Comparison of ENCODE assay signal across 16 cellular contexts in genomic region chr7:24730018-24730369, GRCh38. TPM values are rescaled to one million over a fixed set of nuclear protein-coding genes. Genes with fewer than 3 reads are reported as not detected.
DNase-seq lines count a peak whose midpoint lies in the region; ATAC-seq, FAIRE-seq and TF ChIP-seq lines count a peak whose summit lies in the region.
"Had no signal": no experiment of that assay in that cellular context is flagged by ENCODE, and none has a peak within 500 bp of the region (broad histone marks: within the 10 kb centered on the region; RNA-seq: fewer than 3 reads in every experiment).

No MANE protein-coding gene starts in this region.

- H3K36me3 Mint-ChIP-seq in CD4-positive, alpha-beta T cell (ENCODE audit: low read depth) = no peaks in the 10 kb centered on the region

- H3K79me1 ChIP-seq in H1 (ENCODE audit: low read depth, low read length) = no peaks in the 10 kb centered on the region

- H3K4me1 ChIP-seq in mammary epithelial cell (ENCODE audit: insufficient read depth, low read length) (peaks cover 21% of the 10 kb centered on the region), breast epithelium (no peaks in the 10 kb centered on the region), H1 (replicated peaks in 1 of 4; ENCODE audit: control insufficient read depth in 3 of 4, insufficient read depth in 4 of 4, low read length in 3 of 4) (peaks cover 1 to 10% (median 6%) of the 10 kb centered on the region in 4 experiments; a peak in 6 of 7 replicates), psoas muscle (peaks cover 17% of the 10 kb centered on the region), sigmoid colon (peaks cover 0 to 22% (median 8%) of the 10 kb centered on the region in 4 donors)

- no peak overlapping the region for H3K27ac ChIP-seq in mammary epithelial cell (ENCODE audit: insufficient read depth, low read depth, low read length)
- no peak overlapping the region for H3K27ac ChIP-seq in breast epithelium
- no peak overlapping the region for H3K27ac ChIP-seq in H1 (ENCODE audit: low read depth, low read length)
- no peak overlapping the region for H3K27ac ChIP-seq in psoas muscle
- H3K27ac ChIP-seq in sigmoid colon = no peak overlapping the region
- H3K27ac ChIP-seq in CD4-positive, alpha-beta T cell (ENCODE audit: low read depth, low read length) = no peak overlapping the region
- H3K27ac ChIP-seq: HL-60 had no signal

- no peaks in the 10 kb centered on the region for H3K23me2 ChIP-seq in H1 (ENCODE audit: low read depth, low read length)

- H3K56ac ChIP-seq in H1 (replicated peaks; ENCODE audit: insufficient read length, low read depth, low read length) = no peak overlapping the region

- no peaks in the 10 kb centered on the region for H4K20me1 ChIP-seq in mammary epithelial cell (ENCODE audit: insufficient read depth, low read length)
- no peaks in the 10 kb centered on the region for H4K20me1 ChIP-seq in H1 (replicated peaks in 1 of 2; ENCODE audit: control insufficient read depth in 1 of 2, insufficient read depth in 2 of 2, low read length in 2 of 2)

- H2BK15ac ChIP-seq in H1 (ENCODE audit: low read length) = no peak overlapping the region

- TF ChIP-seq POLR2A in breast epithelium (IDR thresholded peaks at IDR 0.05) (no peak), H1 (IDR thresholded peaks at IDR 0.05; ENCODE audit: control extremely low read depth in 1 of 2, low read depth in 2 of 2, low read length in 2 of 2) (no peak), sigmoid colon (IDR thresholded peaks at IDR 0.05) (no peak)

- POLR2A ChIA-PET in H1 (lab: Charles Lee; ENCODE audit: partially characterized antibody) = no interaction called here
- POLR2A ChIA-PET in CD4-positive, alpha-beta T cell (lab: Charles Lee) = no interaction called here

- H3K4ac ChIP-seq in H1 (replicated peaks; ENCODE audit: insufficient read length, low read depth, low read length) = no peak overlapping the region

- H3K27me3 Mint-ChIP-seq in CD4-positive, alpha-beta T cell = peaks cover 5% of the 10 kb centered on the region

- H3K36me3 ChIP-seq in mammary epithelial cell (ENCODE audit: insufficient read depth, low read length) (peaks cover 2% of the 10 kb centered on the region), breast epithelium (no peaks in the 10 kb centered on the region), H1 (ENCODE audit: control insufficient read depth in 2 of 4, insufficient read depth in 4 of 4, low read length in 3 of 4) (no peaks in the 10 kb centered on the region; a peak in 1 of 8 replicates), psoas muscle (ENCODE audit: insufficient read depth in 1 of 2, low read depth in 1 of 2) (no peaks in the 10 kb centered on the region), sigmoid colon (no peaks in the 10 kb centered on the region)

- no peak overlapping the region for H3K4me3 ChIP-seq in mammary epithelial cell (replicated peaks in 1 of 3; ENCODE audit: insufficient read depth in 1 of 3, low read depth in 2 of 3, low read length in 3 of 3)
- no peak overlapping the region for H3K4me3 ChIP-seq in breast epithelium
- H3K4me3 ChIP-seq in H1 (ENCODE audit: extremely low read depth in 1 of 4, insufficient read depth in 2 of 4, low read depth in 3 of 4, low read length in 4 of 4) = no peak overlapping the region
- H3K4me3 ChIP-seq in psoas muscle = no peak overlapping the region
- H3K4me3 ChIP-seq in sigmoid colon = no peak overlapping the region
- H3K4me3 ChIP-seq: K562 had no signal

- no peak overlapping the region for H3K23ac ChIP-seq in H1 (ENCODE audit: insufficient read length)

- H2BK5ac ChIP-seq in H1 (ENCODE audit: low read depth, low read length) = no peak overlapping the region

- in situ Hi-C loops in mammary epithelial cell (cut with MboI; ENCODE audit: low sequenced_read_pairs in 2 of 2) = no loop called here

- H3K4me3 Mint-ChIP-seq in CD4-positive, alpha-beta T cell = no peak overlapping the region
- H3K4me3 Mint-ChIP-seq: B cell; CD4-positive, alpha-beta memory T cell; HFFc6 had no signal

- H2AK5ac ChIP-seq in H1 (ENCODE audit: low read depth, low read length) = 0 out of 2 replicates have a peak overlapping the region, but pooled peaks have one; percentile 3

- no peak for TF ChIP-seq RAD21 in H1 (IDR thresholded peaks at IDR 0.05 in 1 of 2, conservative IDR thresholded peaks at IDR 0.05 in 1 of 2; ENCODE audit: low read depth in 2 of 2, low read length in 2 of 2)

- no peak overlapping the region for H4K5ac ChIP-seq in H1 (ENCODE audit: insufficient read length, low read depth, low read length)

- no peak overlapping the region for H3K18ac ChIP-seq in H1 (ENCODE audit: extremely low read depth, low read length)

- no TSS peak for BruUV-seq in mammary epithelial cell (replicated peaks; lab: Mats Ljungman, UMichigan)

- TF ChIP-seq EP300 in H1 (IDR thresholded peaks at IDR 0.05; ENCODE audit: borderline replicate concordance in 1 of 2, low read depth in 2 of 2, low read length in 2 of 2) (no peak), sigmoid colon (IDR thresholded peaks at IDR 0.05) (no peak)

- no peaks in the 10 kb centered on the region for H3K9me3 Mint-ChIP-seq in CD4-positive, alpha-beta T cell
- H3K9me3 Mint-ChIP-seq: HFFc6 had no signal

- H2BK20ac ChIP-seq in H1 (ENCODE audit: low read length) = no peak overlapping the region

- H3K14ac ChIP-seq in H1 (ENCODE audit: insufficient read length) = no peak overlapping the region

- H3K27me3 ChIP-seq in mammary epithelial cell (ENCODE audit: insufficient read depth, low read length) = no peaks in the 10 kb centered on the region
- H3K27me3 ChIP-seq in breast epithelium = no peaks in the 10 kb centered on the region
- H3K27me3 ChIP-seq in H1 (replicated peaks in 1 of 4; ENCODE audit: control insufficient read depth in 3 of 4, extremely low read depth in 1 of 4, insufficient read depth in 3 of 4, low read length in 3 of 4) = no peaks in the 10 kb centered on the region; a peak in 1 of 7 replicates
- no peaks in the 10 kb centered on the region for H3K27me3 ChIP-seq in psoas muscle (ENCODE audit: insufficient read depth in 3 of 3, low read length in 2 of 3)
- H3K27me3 ChIP-seq in sigmoid colon = no peaks in the 10 kb centered on the region
- peaks cover 4% of the 10 kb centered on the region for H3K27me3 ChIP-seq in CD4-positive, alpha-beta T cell (ENCODE audit: control insufficient read depth, insufficient read depth, low read length)

- DNase-seq in mammary epithelial cell = peak; percentile 27
- no peak for DNase-seq in breast epithelium (ENCODE audit: low spot score in 2 of 2)
- no peak for DNase-seq in GM19239 (ENCODE audit: insufficient read length, low spot score)
- DNase-seq in H1 (ENCODE audit: low read depth in 1 of 2, low spot score in 2 of 2) = no peak
- no peak for DNase-seq in psoas muscle
- DNase-seq in sigmoid colon = no peak
- DNase-seq in CD4-positive, alpha-beta T cell = no peak
- DNase-seq: CD4-positive, alpha-beta memory T cell; DND-41; GDM1; HCEC 1CT; HFFc6 had no signal

- H3K27ac Mint-ChIP-seq in CD4-positive, alpha-beta T cell = no peak overlapping the region
- H3K27ac Mint-ChIP-seq: B cell; CD4-positive, alpha-beta memory T cell; HFFc6 had no signal

- FAIRE-seq in GM19239 (lab: Jason Lieb, UNC) (peak; percentile 68), H1 (lab: Jason Lieb, UNC) (no peak)
- FAIRE-seq: A204.1, K562 had no signal

- H3K79me2 ChIP-seq in mammary epithelial cell (ENCODE audit: insufficient read depth, low read length) (peaks cover 57% of the 10 kb centered on the region), H1 (ENCODE audit: control insufficient read depth in 1 of 2, insufficient read depth in 2 of 2, low read length in 2 of 2) (no peaks in the 10 kb centered on the region)

- ATAC-seq in psoas muscle = no peak
- no peak for ATAC-seq in CD4-positive, alpha-beta T cell (ENCODE audit: poor library complexity)
- ATAC-seq: K562 had no signal

- H3K4me1 Mint-ChIP-seq in CD4-positive, alpha-beta T cell (ENCODE audit: low read depth) = peaks cover 23% of the 10 kb centered on the region

- dilution Hi-C loops in mammary epithelial cell (cut with HindIII; ENCODE audit: low sequenced_read_pairs) = no loop called here

- H3K9me3 ChIP-seq in mammary epithelial cell (replicated peaks; ENCODE audit: insufficient read depth, low read length) (no peaks in the 10 kb centered on the region), breast epithelium (no peaks in the 10 kb centered on the region), H1 (ENCODE audit: insufficient read depth in 2 of 2, low read depth in 1 of 2, low read length in 1 of 2) (no peaks in the 10 kb centered on the region), psoas muscle (no peaks in the 10 kb centered on the region), sigmoid colon (no peaks in the 10 kb centered on the region)
- no peaks in the 10 kb centered on the region for H3K9me3 ChIP-seq in CD4-positive, alpha-beta T cell (ENCODE audit: control insufficient read depth, low read length)

- no peak for TF ChIP-seq CTCF in mammary epithelial cell (conservative IDR thresholded peaks at IDR 0.05 in 1 of 2, IDR thresholded peaks at IDR 0.05 in 1 of 2; ENCODE audit: extremely low read depth in 1 of 2, insufficient read depth in 1 of 2, low read depth in 1 of 2, low read length in 2 of 2)
- TF ChIP-seq CTCF in breast epithelium (IDR thresholded peaks at IDR 0.05) = no peak
- no peak for TF ChIP-seq CTCF in H1 (IDR thresholded peaks at IDR 0.05; ENCODE audit: control extremely low read depth in 1 of 3, insufficient read depth in 1 of 3, low read depth in 1 of 3, low read length in 3 of 3)
- no peak for TF ChIP-seq CTCF in psoas muscle (IDR thresholded peaks at IDR 0.05)
- no peak for TF ChIP-seq CTCF in sigmoid colon (IDR thresholded peaks at IDR 0.05)
- no peak for TF ChIP-seq CTCF in CD4-positive, alpha-beta T cell (IDR thresholded peaks at IDR 0.05)

- CTCF ChIA-PET in mammary epithelial cell (lab: Charles Lee; ENCODE audit: low non-redundant PET) (no interaction called here), H1 (lab: Charles Lee; ENCODE audit: partially characterized antibody) (interaction anchor here (1.3 to 2.4 kb wide), 2 partner anchors 15 to 251 kb away, joined by 3 to 9 read pairs; no protein-coding TSS in a partner anchor)
- CTCF ChIA-PET in CD4-positive, alpha-beta T cell (lab: Charles Lee) = no interaction called here

- H4K8ac ChIP-seq in H1 (ENCODE audit: extremely low read depth, insufficient read depth, low read length) = no peak overlapping the region

- H2BK120ac ChIP-seq in H1 (replicated peaks; ENCODE audit: low read depth, low read length) = no peak overlapping the region

- H3K9ac ChIP-seq in mammary epithelial cell (ENCODE audit: insufficient read depth, low read length) (no peak overlapping the region), H1 (replicated peaks in 1 of 4; ENCODE audit: extremely low read depth in 1 of 4, low read depth in 3 of 4, low read length in 3 of 4) (no peak overlapping the region)

- intact Hi-C loops in mammary epithelial cell (cut with micrococcal nuclease) (no loop called here), breast epithelium (cut with DNase I; ENCODE audit: low total_unique reads) (no loop called here), psoas muscle (cut with DNase I) (no loop called here), sigmoid colon (cut with DNase I) (no loop called here)
- intact Hi-C loops in CD4-positive, alpha-beta T cell (cut with DNase I, micrococcal nuclease) = no loop called here

- no peak overlapping the region for H4K91ac ChIP-seq in H1 (replicated peaks; ENCODE audit: insufficient read length, low read length)

- H2BK12ac ChIP-seq in H1 (ENCODE audit: low read depth, low read length) = no peak overlapping the region

- no peak overlapping the region for H2AFZ ChIP-seq in mammary epithelial cell (ENCODE audit: low read depth, low read length)
- no peak overlapping the region for H2AFZ ChIP-seq in H1 (ENCODE audit: low read length)

- H3K4me2 ChIP-seq in mammary epithelial cell (ENCODE audit: insufficient read depth, low read depth, low read length) (no peak overlapping the region), H1 (ENCODE audit: insufficient read depth in 1 of 2, low read depth in 2 of 2, low read length in 2 of 2) (no peak overlapping the region)

RNA-seq across cellular contexts. Expression of gene GSDME, which starts 27.3 kb away (rescaled TPM):
- total RNA-seq in mammary epithelial cell (10 to 100 TPM; 76.8 to 95.6 TPM), breast epithelium (10 to 100 TPM; 12.3 to 33.5 (median 15.1) TPM), psoas muscle (10 to 100 TPM; 10.9 to 32.1 (median 16.0) TPM), sigmoid colon (10 to 100 TPM in 3 of 4 donors, 1 to 10 TPM in 1; 7.1 to 11.9 (median 11.0) TPM)
- polyA plus RNA-seq in mammary epithelial cell (56.3 TPM), H1 (2011; rRNA removed) (5.4 and 6.7 TPM in 2 replicates), psoas muscle (10 to 100 TPM in 1 of 3 donors, 1 to 10 TPM in 2; 4.9 to 30.7 (median 8.3) TPM), sigmoid colon (1 to 10 TPM; 1.6 to 4.2 (median 2.6) TPM)
- 84.2 TPM for polyA minus RNA-seq in mammary epithelial cell
- 7.6 and 8.5 TPM in 2 replicates for total RNA-seq in H1 (2021; fragmentation: NEBNext Ultra II Directional; extraction: Animal tissue kit (Norgen Biotek cat#: 25700))
- 9.3 TPM for polyA plus RNA-seq in H1 (2011; cell fraction: cytosol; rRNA removed)
- polyA plus RNA-seq in H1 (2011; cell fraction: nucleus; rRNA removed) = 7.5 TPM
- 7.0 to 10.0 TPM (median 8.1 TPM) in 4 replicates for polyA plus RNA-seq in H1 (2012, experiment 1 of 2)
- polyA plus RNA-seq in H1 (2012, experiment 2 of 2) = 3.9 TPM
- polyA plus RNA-seq in H1 (2013, experiment 1 of 2) = 4.4 TPM
- 3.2 TPM for polyA plus RNA-seq in H1 (2013, experiment 2 of 2)
- polyA minus RNA-seq in H1 (2011; rRNA and poly(A)+ RNA removed) = 15.1 and 17.2 TPM in 2 replicates
- 6.8 TPM for polyA minus RNA-seq in H1 (2011; cell fraction: cytosol; rRNA and poly(A)+ RNA removed)
- polyA minus RNA-seq in H1 (2011; cell fraction: nucleus; rRNA and poly(A)+ RNA removed) = 8.1 TPM
- total RNA-seq in CD4-positive, alpha-beta T cell = under 1 TPM in 1 of 2 experiments, not detected in 1; 0.19 TPM
